In the genomic region with DNA sequence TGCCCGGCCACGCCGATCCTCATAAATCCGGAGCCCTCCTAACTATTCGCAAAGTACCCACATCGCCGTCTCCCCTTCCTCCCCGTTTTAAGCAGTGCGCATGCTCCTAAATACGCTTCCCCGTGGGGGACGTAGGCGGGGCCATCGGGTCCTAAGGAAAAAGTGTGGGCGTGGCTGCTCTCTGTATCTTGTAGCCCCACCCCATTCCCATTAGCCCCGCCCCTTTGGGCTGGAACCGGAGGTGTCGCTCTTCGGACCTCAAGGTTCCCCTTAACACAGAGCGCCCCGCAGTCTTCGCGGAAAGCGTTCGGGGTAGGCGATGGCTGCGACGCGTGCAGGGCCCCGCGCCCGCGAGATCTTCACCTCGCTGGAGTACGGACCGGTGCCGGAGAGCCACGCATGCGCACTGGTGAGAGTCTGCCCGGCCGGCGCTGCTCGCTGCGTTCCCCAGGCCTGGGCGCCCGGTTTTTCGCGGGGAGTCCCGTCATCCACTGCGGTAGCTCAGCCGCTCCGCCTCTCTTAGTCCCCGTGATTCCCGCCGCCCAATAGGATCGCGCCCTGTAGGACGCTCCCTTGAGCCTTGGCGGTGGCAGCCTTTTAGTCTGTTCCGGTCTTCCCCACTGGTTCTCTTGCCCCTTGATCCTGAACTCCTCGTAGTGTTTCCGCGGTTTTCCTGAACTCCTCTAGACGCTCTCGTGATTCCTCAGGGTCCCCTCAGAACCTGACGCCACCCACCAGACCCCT, we compare ENCODE assay signal across 8 cellular contexts. TPM values are rescaled to one million over a fixed set of nuclear protein-coding genes. Genes with fewer than 3 reads are reported as not detected.
A peak's percentile ranks its signal among the peaks of the same experiment; 100 is the strongest.
DNase-seq lines count a peak whose midpoint lies in the region; ATAC-seq, FAIRE-seq and TF ChIP-seq lines count a peak whose summit lies in the region.

A gene (plus strand): TSS at position 213 of the 744 bp plus-strand sequence. CDS start 107 bp downstream, at position 320.

- intact Hi-C loops in dendritic cell treated with granulocyte-macrophage colony-stimulating factor and Interleukin-4, amounts not matched to agents 40 ng/mL and 50 ng/mL, for 4 days (cut with micrococcal nuclease) = loop anchor here (1.0 to 5.0 kb wide), 2 partner anchors 34 to 189 kb away; a partner anchor contains a TSS
- intact Hi-C loops in HepG2 (cut with micrococcal nuclease; ENCODE audit: unreplicated experiment) = no loop called here

- peaks cover 29% of the 10 kb centered on the region for H3K79me2 ChIP-seq in HepG2 (ENCODE audit: insufficient read depth, low read length)

- peak within 1 kb of the TSS; percentile 99 for H3K9ac ChIP-seq in HepG2 (ENCODE audit: insufficient read depth, low read depth, low read length)

- H4K20me1 ChIP-seq in HepG2 (ENCODE audit: insufficient read depth, low read length) = no peaks in the 10 kb centered on the region

- H3K27ac ChIP-seq in HepG2 (ENCODE audit: extremely low read length, insufficient read depth, low read length) = peak within 1 kb of the TSS; percentile 99

- H3K27me3 Mint-ChIP-seq in dendritic cell treated with granulocyte-macrophage colony-stimulating factor and Interleukin-4, amounts not matched to agents 40 ng/mL and 50 ng/mL, for 4 days = no peaks in the 10 kb centered on the region

- under 1% methylated on average over 24 of the region's 66 CpGs for WGBS in HepG2 (ENCODE audit: low lambda C conversion rate)

- peak within 1 kb of the TSS; percentile 99 for H3K4me3 Mint-ChIP-seq in dendritic cell treated with granulocyte-macrophage colony-stimulating factor and Interleukin-4, amounts not matched to agents 40 ng/mL and 50 ng/mL, for 4 days

- H2AFZ ChIP-seq in HepG2 (ENCODE audit: low read length) = no peak within 1 kb of the TSS

- H3K27me3 ChIP-seq in HepG2 (ENCODE audit: control insufficient read depth in 1 of 2, insufficient read depth in 2 of 2, low read length in 2 of 2) = no peaks in the 10 kb centered on the region; a peak in 1 of 5 replicates

- no peak for TF ChIP-seq RAD21 in HepG2 (CRISPR knock-in tag; IDR thresholded peaks at IDR 0.05)

- TF ChIP-seq CTCF in HepG2 (CRISPR knock-in tag; IDR thresholded peaks at IDR 0.05) = peak; percentile 9

- H3K36me3 Mint-ChIP-seq in dendritic cell treated with granulocyte-macrophage colony-stimulating factor and Interleukin-4, amounts not matched to agents 40 ng/mL and 50 ng/mL, for 4 days (ENCODE audit: low read depth) = peaks cover 82% of the 10 kb centered on the region

- ATAC-seq in GM19372 (IDR thresholded peaks at IDR 0.05; ENCODE audit: low read depth, unreplicated experiment) (peak; percentile 78), HG03558 (IDR thresholded peaks at IDR 0.05; ENCODE audit: extremely low read depth, unreplicated experiment) (peak; percentile 66), HepG2 (peak; percentile 92)

- peak; percentile 95 to 98 for TF ChIP-seq POLR2A in HepG2 (IDR thresholded peaks at IDR 0.05; ENCODE audit: insufficient read depth in 1 of 2, low read depth in 2 of 2, low read length in 2 of 2)

- peak within 1 kb of the TSS; percentile 98 for H3K27ac Mint-ChIP-seq in dendritic cell treated with granulocyte-macrophage colony-stimulating factor and Interleukin-4, amounts not matched to agents 40 ng/mL and 50 ng/mL, for 4 days

- CTCF ChIA-PET in HepG2 (lab: Yijun Ruan, JAX; ENCODE audit: low intra/inter-chr PET ratio, low total read pairs) = no interaction called here

- BruUV-seq in HepG2 (replicated peaks; lab: Mats Ljungman, UMichigan) = no TSS peak

- FAIRE-seq in HepG2 (lab: Jason Lieb, UNC) = peak; percentile 79

- DNase-seq in C1 segment of cervical spinal cord (lab: John Stamatoyannopoulos, UW) (peak; percentile 93 to 99 (median 98)), NCI-H748 treated with DMSO at 0.1 percent for 48 hours (lab: John Stamatoyannopoulos, UW) (peak; percentile 98), HepG2 (ENCODE audit: low spot score) (peak; percentile 95)
- peak; percentile 96 for DNase-seq in activated CD4-positive, alpha-beta T cell treated with anti-CD3 and anti-CD28 coated beads, Interleukin-2, amount 50 U/mL, for 24 hours (ENCODE audit: low read depth in 1 of 2, low spot score in 1 of 2)
- DNase-seq in stimulated activated CD4-positive, alpha-beta T cell treated with anti-CD3 and anti-CD28 coated beads, Interleukin-4, amount 100 ng/mL, for 1 hour = peak; percentile 97

- peak within 1 kb of the TSS; percentile 67 to 98 (median 93) for H3K4me3 ChIP-seq in HepG2 (replicated peaks in 1 of 3; ENCODE audit: insufficient read depth in 1 of 3, low read depth in 2 of 3, low read length in 3 of 3)

- H3K36me3 ChIP-seq in HepG2 (replicated peaks in 1 of 2; ENCODE audit: control insufficient read depth in 1 of 2, insufficient read depth in 2 of 2, low read length in 2 of 2) = peaks cover 6 to 12% of the 10 kb centered on the region in 2 experiments; a peak in 3 of 5 replicates

- H3K9me3 ChIP-seq in HepG2 (ENCODE audit: low read length) = no peaks in the 10 kb centered on the region

- H3K4me1 Mint-ChIP-seq in dendritic cell treated with granulocyte-macrophage colony-stimulating factor and Interleukin-4, amounts not matched to agents 40 ng/mL and 50 ng/mL, for 4 days (ENCODE audit: low read depth) = peaks cover 62% of the 10 kb centered on the region

- POLR2A ChIA-PET in HepG2 (lab: Yijun Ruan, JAX) = interaction anchor here (0.6 to 3.4 kb wide), 26 partner anchors 8 to 489 kb away, joined by 3 to 34 read pairs (median 6); a partner anchor contains a TSS

- H3K9me3 Mint-ChIP-seq in dendritic cell treated with granulocyte-macrophage colony-stimulating factor and Interleukin-4, amounts not matched to agents 40 ng/mL and 50 ng/mL, for 4 days = no peaks in the 10 kb centered on the region

- H3K4me2 ChIP-seq in HepG2 (ENCODE audit: low read depth, low read length) = peak within 1 kb of the TSS; percentile 95

- in situ Hi-C loops in HepG2 (cut with HindIII; ENCODE audit: extremely low pct_ligation_motif_present, low pct_unique_long_range_greater_than_20kb) = no loop called here

- peaks cover 29% of the 10 kb centered on the region for H3K4me1 ChIP-seq in HepG2 (ENCODE audit: insufficient read depth, low read length)

- TF ChIP-seq EP300 in HepG2 (IDR thresholded peaks at IDR 0.05; ENCODE audit: low read depth in 2 of 2, low read length in 2 of 2) = no peak
- TF ChIP-seq EP300 in HepG2 (CRISPR knock-in tag; IDR thresholded peaks at IDR 0.05; ENCODE audit: borderline replicate concordance) = no peak

TF ChIP-seq in HepG2, 621 proteins besides CTCF, POLR2A, EP300 and RAD21 (continues in another document):
- TF ChIP-seq ZNF256 (CRISPR knock-in tag; conservative IDR thresholded peaks at IDR 0.05) (no peak), NFKBIZ (CRISPR knock-in tag; IDR thresholded peaks at IDR 0.05) (peak; percentile 22; the same call in 1 of the 2 replicates), TBX3 (IDR thresholded peaks at IDR 0.05; ENCODE audit: borderline replicate concordance) (no peak), ZNF224 (CRISPR knock-in tag; IDR thresholded peaks at IDR 0.05) (0 out of 2 replicates have a peak, but pooled peaks have one; percentile 17), MEIS2 (CRISPR knock-in tag; IDR thresholded peaks at IDR 0.05) (no peak)
- TF ChIP-seq, protein P1, sequence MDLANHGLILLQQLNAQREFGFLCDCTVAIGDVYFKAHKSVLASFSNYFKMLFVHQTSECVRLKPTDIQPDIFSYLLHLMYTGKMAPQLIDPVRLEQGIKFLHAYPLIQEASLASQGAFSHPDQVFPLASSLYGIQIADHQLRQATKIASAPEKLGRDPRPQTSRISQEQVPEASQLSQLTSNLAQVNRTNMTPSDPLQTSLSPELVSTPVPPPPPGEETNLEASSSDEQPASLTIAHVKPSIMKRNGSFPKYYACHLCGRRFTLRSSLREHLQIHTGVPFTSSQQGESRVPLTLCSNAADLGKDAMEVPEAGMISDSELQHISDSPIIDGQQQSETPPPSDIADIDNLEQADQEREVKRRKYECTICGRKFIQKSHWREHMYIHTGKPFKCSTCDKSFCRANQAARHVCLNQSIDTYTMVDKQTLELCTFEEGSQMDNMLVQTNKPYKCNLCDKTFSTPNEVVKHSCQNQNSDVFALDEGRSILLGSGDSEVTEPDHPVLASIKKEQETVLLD (CRISPR knock-in tag; IDR thresholded peaks at IDR 0.05; ENCODE audit: low read depth) = peak; percentile 78; the same call in 1 of the 2 replicates
- TF ChIP-seq, protein P2, sequence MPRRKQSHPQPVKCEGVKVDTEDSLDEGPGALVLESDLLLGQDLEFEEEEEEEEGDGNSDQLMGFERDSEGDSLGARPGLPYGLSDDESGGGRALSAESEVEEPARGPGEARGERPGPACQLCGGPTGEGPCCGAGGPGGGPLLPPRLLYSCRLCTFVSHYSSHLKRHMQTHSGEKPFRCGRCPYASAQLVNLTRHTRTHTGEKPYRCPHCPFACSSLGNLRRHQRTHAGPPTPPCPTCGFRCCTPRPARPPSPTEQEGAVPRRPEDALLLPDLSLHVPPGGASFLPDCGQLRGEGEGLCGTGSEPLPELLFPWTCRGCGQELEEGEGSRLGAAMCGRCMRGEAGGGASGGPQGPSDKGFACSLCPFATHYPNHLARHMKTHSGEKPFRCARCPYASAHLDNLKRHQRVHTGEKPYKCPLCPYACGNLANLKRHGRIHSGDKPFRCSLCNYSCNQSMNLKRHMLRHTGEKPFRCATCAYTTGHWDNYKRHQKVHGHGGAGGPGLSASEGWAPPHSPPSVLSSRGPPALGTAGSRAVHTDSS (CRISPR knock-in tag; conservative IDR thresholded peaks at IDR 0.05) = no peak

RNA-seq across cellular contexts. Expression of the gene that starts here (rescaled TPM):
- 29.6 and 34.9 TPM in 2 replicates for total RNA-seq in HepG2 (2016; rRNA removed; fragmentation: Illumina TruSeq; extraction: Trizol)
- 2.5 and 3.4 TPM in 2 replicates for total RNA-seq in HepG2 (2016; cell fraction: cytosol; rRNA removed; fragmentation: Illumina TruSeq; extraction: Trizol; ENCODE audit: low read depth)
- total RNA-seq in HepG2 (2016; cell fraction: insoluble cytoplasmic fraction; rRNA removed; fragmentation: Illumina TruSeq; extraction: Trizol) = 27.6 and 38.2 TPM in 2 replicates
- 6.3 and 7.8 TPM in 2 replicates for total RNA-seq in HepG2 (2016; cell fraction: membrane; rRNA removed; fragmentation: Illumina TruSeq; extraction: Trizol)
- total RNA-seq in HepG2 (2016; cell fraction: nucleus; rRNA removed; fragmentation: Illumina TruSeq; extraction: Trizol) = 15.0 and 23.1 TPM in 2 replicates
- polyA plus RNA-seq in HepG2 (2011; rRNA removed) = 8.4 and 9.2 TPM in 2 replicates
- polyA plus RNA-seq in HepG2 (2011; cell fraction: cytosol; rRNA removed) = 6.8 and 16.2 TPM in 2 replicates
- polyA plus RNA-seq in HepG2 (2011; cell fraction: nucleus; rRNA removed) = 31.7 and 40.0 TPM in 2 replicates
- 7.6 and 9.2 TPM in 2 replicates for polyA plus RNA-seq in HepG2 (2012)
- 1.7 and 2.8 TPM in 2 replicates for polyA plus RNA-seq in HepG2 (2016; cell fraction: cytosol; fragmentation: Illumina TruSeq; extraction: Trizol; ENCODE audit: low read depth)
- 25.4 and 29.9 TPM in 2 replicates for polyA plus RNA-seq in HepG2 (2016; cell fraction: insoluble cytoplasmic fraction; fragmentation: Illumina TruSeq; extraction: Trizol; ENCODE audit: low read depth)
- polyA plus RNA-seq in HepG2 (2016; cell fraction: membrane; fragmentation: Illumina TruSeq; extraction: Trizol; ENCODE audit: low read depth) = 3.2 and 4.3 TPM in 2 replicates
- 40.8 and 41.9 TPM in 2 replicates for polyA plus RNA-seq in HepG2 (2016; cell fraction: nucleus; fragmentation: Illumina TruSeq; extraction: Trizol; ENCODE audit: insufficient read depth, low read depth)
- 16.3 and 53.3 TPM in 2 replicates for polyA minus RNA-seq in HepG2 (2011; rRNA and poly(A)+ RNA removed; ENCODE audit: low replicate concordance)
- 13.7 and 17.8 TPM in 2 replicates for polyA minus RNA-seq in HepG2 (2011; cell fraction: cytosol; rRNA and poly(A)+ RNA removed)
- polyA minus RNA-seq in HepG2 (2011; cell fraction: nucleus; rRNA and poly(A)+ RNA removed) = 3.6 and 4.4 TPM in 2 replicates

Comparison
In these comparisons a context has a peak if more than half of its experiments do, and no peak if none do; other contexts are left out.
1. Peak in every context shown above with its lines: DNase-seq, ATAC-seq, H3K4me3 ChIP-seq and H3K27ac ChIP-seq.